In the genomic region with DNA sequence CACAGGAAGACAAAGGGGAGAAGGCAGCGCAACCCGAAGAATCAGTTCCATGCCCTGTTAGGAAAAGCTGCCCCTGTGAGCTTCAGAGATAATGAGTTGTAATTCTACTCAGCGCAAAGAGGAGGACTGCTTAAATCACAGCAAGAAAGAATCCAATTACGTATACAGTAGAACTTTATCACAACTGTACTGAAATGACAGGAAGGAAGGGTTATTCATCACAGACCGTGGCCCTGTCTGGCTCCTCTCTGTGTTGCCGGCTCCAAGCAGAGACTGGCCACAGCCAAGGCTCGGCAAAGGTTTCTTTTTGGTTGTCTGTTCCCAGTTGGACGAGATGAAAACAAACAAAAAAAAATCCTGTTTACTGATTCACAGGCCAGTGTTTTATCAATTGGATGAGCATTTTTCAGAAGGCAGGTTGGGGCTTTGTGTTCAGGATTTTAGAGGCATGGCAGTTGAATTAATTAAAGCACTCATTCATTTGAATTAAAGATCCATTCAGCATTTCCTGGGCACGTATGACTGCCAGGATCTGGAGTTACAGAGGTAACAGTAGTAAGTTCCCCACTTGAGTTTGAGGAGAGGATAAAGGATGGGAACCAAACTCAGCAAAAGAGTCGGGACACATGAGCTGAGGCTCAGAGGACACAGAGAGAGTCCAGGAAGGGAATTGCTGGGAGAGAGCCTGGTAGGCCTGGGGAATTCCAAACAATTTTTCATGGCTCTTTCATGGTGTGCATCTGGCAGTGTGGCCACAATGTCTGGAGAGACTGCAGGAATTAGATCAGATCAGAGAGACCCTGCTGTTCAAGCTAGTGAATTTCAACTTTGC, we compare ENCODE assay signal across 13 cellular contexts.
DNase-seq lines count a peak whose midpoint lies in the region; ATAC-seq and TF ChIP-seq lines count a peak whose summit lies in the region.
"Had no signal": no experiment of that assay in that cellular context is flagged by ENCODE, and none has a peak within 500 bp of the region (broad histone marks: within the 10 kb centered on the region; RNA-seq: fewer than 3 reads in every experiment).

No MANE protein-coding gene starts in this region.

- H2BK5ac ChIP-seq in neuronal stem cell (ENCODE audit: low read length): no peak overlapping the region

- no peak overlapping the region for H2BK15ac ChIP-seq in neuronal stem cell (ENCODE audit: low read length)

- peak; percentile 28 for DNase-seq in AG09309 (ENCODE audit: low read depth)
- peak; percentile 3 for DNase-seq in NCI-H345 treated with DMSO at 0.1 percent for 48 hours (lab: John Stamatoyannopoulos, UW; ENCODE audit: unreplicated experiment)
- DNase-seq in fibroblast of gingiva (ENCODE audit: low read depth): peak; percentile 39
- no peak for DNase-seq in neuronal stem cell (ENCODE audit: low spot score)
- no peak for DNase-seq in Ammon's horn (ENCODE audit: low spot score)
- DNase-seq in HK-2 (ENCODE audit: unreplicated experiment): no peak
- DNase-seq in NCI-H146 treated with DMSO at 0.1 percent for 48 hours (lab: John Stamatoyannopoulos, UW; ENCODE audit: unreplicated experiment): no peak
- DNase-seq: CD4-positive, alpha-beta memory T cell; Kasumi-1; OCI-M1 had no signal

- WGBS in neuronal stem cell (ENCODE audit: extremely low coverage in 2 of 2, insufficient read length in 2 of 2, insufficient replicate concordance in 1 of 2), 2 donors: no CpG with 5 or more reads among the region's 10 CpGs

- H3K4me3 ChIP-seq in AG09309 (ENCODE audit: control insufficient read depth, low read depth, low read length) (no peak overlapping the region), neuronal stem cell (ENCODE audit: low read length in 2 of 2) (no peak overlapping the region)
- H3K4me3 ChIP-seq: prostate gland had no signal

- no peak overlapping the region for H3K23ac ChIP-seq in neuronal stem cell (ENCODE audit: low read depth, low read length, poor library complexity)

- no peaks in the 10 kb centered on the region for H3K36me3 ChIP-seq in neuronal stem cell (replicated peaks in 1 of 2; ENCODE audit: control insufficient read depth in 2 of 2, insufficient read depth in 2 of 2, low read length in 2 of 2)
- H3K36me3 ChIP-seq: prostate gland had no signal

- no peak overlapping the region for H2BK120ac ChIP-seq in neuronal stem cell (ENCODE audit: low read depth, low read length)

- H3K4ac ChIP-seq in neuronal stem cell (ENCODE audit: low read length): no peak overlapping the region

- H3K4me2 ChIP-seq in neuronal stem cell (ENCODE audit: insufficient read depth, low read length, poor library complexity, severe bottlenecking): no peak overlapping the region

- no peak overlapping the region for H3K9ac ChIP-seq in neuronal stem cell (ENCODE audit: low read depth, low read length, poor library complexity)

- no peak overlapping the region for H3K14ac ChIP-seq in neuronal stem cell (ENCODE audit: low read length)

- H3K79me1 ChIP-seq in neuronal stem cell (ENCODE audit: low read depth, low read length): no peaks in the 10 kb centered on the region

- H3K9me3 ChIP-seq in neuronal stem cell (replicated peaks in 1 of 2; ENCODE audit: control insufficient read depth in 2 of 2, insufficient read depth in 1 of 2, low read depth in 1 of 2, low read length in 2 of 2): peaks cover 0 to 5% of the 10 kb centered on the region in 2 donors
- H3K9me3 ChIP-seq: prostate gland had no signal

- peaks cover 2 to 22% of the 10 kb centered on the region in 2 donors for H3K4me1 ChIP-seq in neuronal stem cell (ENCODE audit: control insufficient read depth in 2 of 2, insufficient read depth in 1 of 2, low read depth in 1 of 2, low read length in 2 of 2)

- H2BK12ac ChIP-seq in neuronal stem cell (ENCODE audit: low read length): no peak overlapping the region

- no peak overlapping the region for H3K27ac ChIP-seq in neuronal stem cell (replicated peaks; ENCODE audit: low read length)

- ATAC-seq in HG02870 (IDR thresholded peaks at IDR 0.05; ENCODE audit: unreplicated experiment): no peak
- ATAC-seq: activated CD4-positive, CD25-positive, alpha-beta regulatory T cell treated with anti-CD3 and anti-CD28 coated beads, Interleukin-2, amount 50 U/mL, for 24 hours had no signal

- no peak overlapping the region for H3K18ac ChIP-seq in neuronal stem cell (ENCODE audit: low read length)

- H2AFZ ChIP-seq in neuronal stem cell (ENCODE audit: low read length): peak overlapping the region; percentile 60

- no peak overlapping the region for H2AK5ac ChIP-seq in neuronal stem cell (ENCODE audit: low read depth, low read length)

- H3K27me3 ChIP-seq in neuronal stem cell (ENCODE audit: control insufficient read depth in 3 of 3, insufficient read depth in 3 of 3, low read depth in 1 of 3, low read length in 3 of 3): no peaks in the 10 kb centered on the region

- no peak overlapping the region for H4K8ac ChIP-seq in neuronal stem cell (ENCODE audit: low read depth, low read length)

- TF ChIP-seq CTCF in AG09309 (IDR thresholded peaks at IDR 0.05; ENCODE audit: control insufficient read depth, insufficient read depth, low read depth, low read length, missing control alignments): no peak

- no peak overlapping the region for H4K91ac ChIP-seq in neuronal stem cell (ENCODE audit: low read depth, low read length, poor library complexity)

Comparison
In these comparisons a context has a peak if more than half of its experiments do, and no peak if none do; other contexts are left out.
1. DNase-seq: peak in AG09309 (single experiment), NCI-H345 treated with DMSO at 0.1 percent for 48 hours (single experiment) and fibroblast of gingiva (single experiment); none in neuronal stem cell (single experiment), Ammon's horn (single experiment), HK-2 (single experiment) and NCI-H146 treated with DMSO at 0.1 percent for 48 hours (single experiment).